Comparison of ENCODE assay signal across 1 cellular context in the genomic region with DNA sequence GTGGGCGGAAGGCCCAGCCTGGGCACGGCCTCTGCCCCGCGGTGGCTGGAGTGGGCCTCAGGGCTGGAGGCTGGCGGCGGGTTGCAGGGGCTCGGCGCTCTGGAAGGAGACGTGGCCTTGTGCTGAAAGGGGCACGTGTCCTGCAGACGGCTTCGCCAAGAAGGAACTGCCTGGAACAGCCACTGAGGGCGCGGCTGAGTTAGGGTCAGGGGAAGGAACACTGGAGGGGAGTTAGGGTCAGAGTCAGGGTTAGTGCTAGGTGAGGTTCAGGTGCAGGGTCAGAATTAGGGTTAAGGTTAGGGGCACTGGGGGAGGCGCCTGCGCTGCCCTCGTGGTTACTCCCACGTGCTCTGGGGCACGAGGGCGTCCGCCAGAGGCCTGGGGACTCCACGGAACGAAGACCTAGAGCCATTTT.
A peak's percentile ranks its signal among the peaks of the same experiment; 100 is the strongest.
TF ChIP-seq lines count a peak whose summit lies in the region.

No MANE protein-coding gene starts in this region.

TF ChIP-seq in H1, 55 proteins besides CTCF, POLR2A, EP300 and RAD21:
- TF ChIP-seq, protein P1, sequence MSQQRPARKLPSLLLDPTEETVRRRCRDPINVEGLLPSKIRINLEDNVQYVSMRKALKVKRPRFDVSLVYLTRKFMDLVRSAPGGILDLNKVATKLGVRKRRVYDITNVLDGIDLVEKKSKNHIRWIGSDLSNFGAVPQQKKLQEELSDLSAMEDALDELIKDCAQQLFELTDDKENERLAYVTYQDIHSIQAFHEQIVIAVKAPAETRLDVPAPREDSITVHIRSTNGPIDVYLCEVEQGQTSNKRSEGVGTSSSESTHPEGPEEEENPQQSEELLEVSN (IDR thresholded peaks at IDR 0.05): peak; percentile 43; the same call in 1 of the 2 replicates
- TF ChIP-seq CBX8 (IDR thresholded peaks at IDR 0.05; ENCODE audit: borderline replicate concordance, low read depth, low read length) (no peak), KDM5A (IDR thresholded peaks at IDR 0.05; ENCODE audit: low read length) (no peak), SRF (IDR thresholded peaks at IDR 0.05; ENCODE audit: low read depth, low read length) (no peak), ZNF274 (IDR thresholded peaks at IDR 0.05; ENCODE audit: borderline replicate concordance, extremely low read depth, low read length) (no peak), JUND (IDR thresholded peaks at IDR 0.05; ENCODE audit: low read length) (no peak), TEAD4 (IDR thresholded peaks at IDR 0.05; ENCODE audit: low read depth, low read length) (no peak), TAF1 (IDR thresholded peaks at IDR 0.05; ENCODE audit: low read depth, low read length) (no peak)
- TF ChIP-seq, protein P2, sequence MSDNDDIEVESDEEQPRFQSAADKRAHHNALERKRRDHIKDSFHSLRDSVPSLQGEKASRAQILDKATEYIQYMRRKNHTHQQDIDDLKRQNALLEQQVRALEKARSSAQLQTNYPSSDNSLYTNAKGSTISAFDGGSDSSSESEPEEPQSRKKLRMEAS (IDR thresholded peaks at IDR 0.05): peak; percentile 71
